ENCODE assay signal across 18 cellular contexts in the genomic region with DNA sequence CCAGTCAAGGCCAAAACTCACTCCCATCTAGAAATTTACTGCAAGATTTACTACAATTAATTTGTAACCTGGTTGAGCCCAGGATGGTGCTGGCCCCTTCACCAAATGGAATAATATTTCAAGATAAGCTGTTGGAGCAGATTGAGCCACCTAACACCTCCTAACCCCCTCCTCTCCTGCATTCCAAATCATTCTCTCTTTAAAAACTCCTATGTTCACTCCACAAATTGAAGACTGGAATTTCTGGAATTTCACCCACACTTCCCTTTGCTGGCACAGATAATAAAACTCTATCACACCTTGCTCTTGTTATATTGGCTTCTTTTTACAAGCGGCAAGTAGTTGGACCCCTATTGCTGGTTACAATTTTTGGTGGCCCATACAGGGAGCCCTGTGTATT.
"Had no signal": no experiment of that assay in that cellular context is flagged by ENCODE, and none has a peak within 500 bp of the region (broad histone marks: within the 10 kb centered on the region; RNA-seq: fewer than 3 reads in every experiment).

No MANE protein-coding gene starts in this region.

- H3K4me3 ChIP-seq: heart right ventricle, mucosa of descending colon, sigmoid colon, smooth muscle cell, transverse colon had no signal

- H3K27ac ChIP-seq: heart right ventricle, sigmoid colon, transverse colon had no signal

- ATAC-seq: left lobe of liver; mucosa of descending colon; stimulated activated naive B cell treated with anti-CD40 and anti-IgM and Interleukin-4, amounts not matched to agents 10 μg/mL and 1 μg/mL and 100 μg/mL, for 72 hours; T-cell had no signal

- H3K9me3 Mint-ChIP-seq: activated naive CD8-positive, alpha-beta T cell treated with anti-CD3 and anti-CD28 coated beads for 36 hours; activated T-helper 2 cell treated with anti-CD3 and anti-CD28 coated beads, Interferon-gamma antibody, Interleukin-2, Interleukin-4, amounts not matched to agents 10 μg/mL and 5 μg/mL and 100 μg/mL, durations not matched to agents 14 hours and 24 hours and 36 hours; stimulated activated naive B cell treated with anti-CD40 and anti-IgM and Interleukin-4, amounts not matched to agents 10 μg/mL and 1 μg/mL and 100 μg/mL, for 72 hours; T-cell had no signal

- DNase-seq: activated naive CD4-positive, alpha-beta T cell; activated naive CD8-positive, alpha-beta T cell treated with anti-CD3 and anti-CD28 coated beads for 36 hours; activated T-cell treated with anti-CD3 and anti-CD28 coated beads, Interleukin-2, amount 50 U/mL, for 1 hour; foreskin fibroblast; heart right ventricle; mucosa of descending colon; occipital lobe; posterior cingulate gyrus; retina; sigmoid colon; stimulated activated CD4-positive, alpha-beta T cell treated with anti-CD3 and anti-CD28 coated beads, Interleukin-15, amount 100 ng/mL, for 24 hours; stimulated activated naive B cell treated with anti-CD40 and anti-IgM and Interleukin-4, amounts not matched to agents 10 μg/mL and 1 μg/mL and 100 μg/mL, for 72 hours; T-cell; T-helper 9 cell; transverse colon had no signal

- H3K4me1 Mint-ChIP-seq: activated naive CD8-positive, alpha-beta T cell treated with anti-CD3 and anti-CD28 coated beads for 36 hours; stimulated activated naive B cell treated with anti-CD40 and anti-IgM and Interleukin-4, amounts not matched to agents 10 μg/mL and 1 μg/mL and 100 μg/mL, for 72 hours; T-cell had no signal

- H3K4me3 Mint-ChIP-seq: activated naive CD8-positive, alpha-beta T cell treated with anti-CD3 and anti-CD28 coated beads for 36 hours; stimulated activated naive B cell treated with anti-CD40 and anti-IgM and Interleukin-4, amounts not matched to agents 10 μg/mL and 1 μg/mL and 100 μg/mL, for 72 hours; T-cell had no signal

- H3K4me1 ChIP-seq: sigmoid colon, transverse colon had no signal

- H3K27ac Mint-ChIP-seq: activated naive CD8-positive, alpha-beta T cell treated with anti-CD3 and anti-CD28 coated beads for 36 hours; activated T-helper 2 cell treated with anti-CD3 and anti-CD28 coated beads, Interferon-gamma antibody, Interleukin-2, Interleukin-4, amounts not matched to agents 10 μg/mL and 5 μg/mL and 100 μg/mL, durations not matched to agents 14 hours and 24 hours and 36 hours; stimulated activated naive B cell treated with anti-CD40 and anti-IgM and Interleukin-4, amounts not matched to agents 10 μg/mL and 1 μg/mL and 100 μg/mL, for 72 hours; T-cell had no signal

- H3K9me3 ChIP-seq: heart right ventricle, mucosa of descending colon, sigmoid colon, transverse colon had no signal

- H3K27me3 ChIP-seq: heart right ventricle, sigmoid colon, transverse colon had no signal

- H3K27me3 Mint-ChIP-seq: activated naive CD8-positive, alpha-beta T cell treated with anti-CD3 and anti-CD28 coated beads for 36 hours; stimulated activated naive B cell treated with anti-CD40 and anti-IgM and Interleukin-4, amounts not matched to agents 10 μg/mL and 1 μg/mL and 100 μg/mL, for 72 hours; T-cell had no signal
